ENCODE assay signal across 6 cellular contexts in genomic region chr15:82186161-82186560, GRCh38.
"Had no signal": no experiment of that assay in that cellular context is flagged by ENCODE, and none has a peak within 500 bp of the region (broad histone marks: within the 10 kb centered on the region; RNA-seq: fewer than 3 reads in every experiment).

No MANE protein-coding gene starts in this region.

- ATAC-seq: HCT116, HepG2 had no signal

- DNase-seq: GM23248, GOT3, H7, KBM-7 had no signal
